In the genomic region with DNA sequence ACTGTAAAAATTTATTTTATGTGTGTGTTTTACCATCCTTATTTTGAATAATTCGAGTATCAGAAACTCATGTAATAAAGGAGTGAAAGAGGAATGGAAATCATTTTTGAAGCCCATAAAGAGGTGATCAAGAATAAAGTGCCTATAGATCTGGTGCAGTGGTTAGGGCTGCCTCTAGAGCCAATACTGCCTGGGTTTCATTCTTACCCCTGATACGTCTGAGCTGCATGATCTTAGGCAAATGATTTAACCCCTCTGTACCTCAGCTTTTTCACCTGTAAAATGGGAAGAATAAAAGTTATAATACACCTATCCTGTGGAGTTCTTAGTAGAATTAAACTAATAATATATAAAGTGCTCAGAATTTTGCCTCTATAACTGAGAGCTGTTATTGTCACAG, we compare ENCODE assay signal across 8 cellular contexts. TPM values are rescaled to one million over a fixed set of nuclear protein-coding genes. Genes with fewer than 3 reads are reported as not detected.
"Had no signal": no experiment of that assay in that cellular context is flagged by ENCODE, and none has a peak within 500 bp of the region (broad histone marks: within the 10 kb centered on the region; RNA-seq: fewer than 3 reads in every experiment).

No MANE protein-coding gene starts in this region.

- FAIRE-seq: GM12878, GM12891, GM12892, GM18507, GM19239 had no signal

- H3K4me3 ChIP-seq: GM12878 had no signal

- ATAC-seq: GM12878 had no signal

- DNase-seq: GDM1, GF-D8 had no signal

RNA-seq across cellular contexts. Expression of gene EFHB, which starts 30.4 kb away (rescaled TPM):
- total RNA-seq: G401 had no signal
